In the genomic region with DNA sequence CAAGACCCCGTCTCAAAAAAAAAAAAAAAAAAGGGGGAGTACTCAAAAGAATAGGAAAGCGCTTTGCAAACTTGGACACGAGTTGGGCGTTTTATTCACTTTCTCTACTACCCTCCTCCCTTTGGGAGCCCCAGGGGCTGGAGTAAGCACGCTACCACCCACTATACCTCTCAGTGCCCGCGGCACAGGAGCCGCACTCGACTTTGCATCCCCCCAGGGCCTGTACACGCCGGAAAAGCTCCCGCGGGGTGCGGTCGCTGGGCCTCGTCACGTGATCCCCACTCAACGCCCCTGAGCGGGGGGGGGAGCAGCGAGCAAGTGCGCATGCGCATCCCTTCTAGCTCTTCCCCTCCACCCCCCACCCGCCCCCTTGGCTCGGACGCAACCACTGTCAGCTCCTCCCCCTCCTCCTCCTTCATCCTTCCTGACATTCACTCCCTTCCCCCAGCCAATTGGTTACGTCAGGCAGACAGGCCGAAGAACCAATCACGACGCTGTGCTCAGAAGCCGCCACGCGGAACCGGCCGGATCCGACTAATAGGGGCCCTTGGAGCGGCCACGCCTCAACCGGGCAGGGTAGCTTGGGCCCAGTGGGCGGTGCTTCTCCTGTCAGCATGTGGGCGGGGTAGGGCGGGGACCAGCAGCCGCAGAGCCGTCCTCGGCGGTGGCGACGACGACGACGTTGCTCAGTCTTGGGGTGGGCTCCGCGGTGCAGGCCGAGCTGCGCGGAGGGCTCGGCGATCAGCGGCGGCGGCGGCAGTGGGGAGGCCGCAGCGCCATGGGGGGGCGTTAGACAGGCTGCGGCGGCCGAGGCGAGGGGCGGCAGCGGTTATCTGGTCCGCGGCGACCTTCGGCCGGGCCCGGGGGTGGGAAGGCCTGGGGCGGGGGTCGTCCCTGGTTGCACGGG, we compare ENCODE assay signal across 1 cellular context.
TF ChIP-seq lines count a peak whose summit lies in the region.

A gene with protein sequence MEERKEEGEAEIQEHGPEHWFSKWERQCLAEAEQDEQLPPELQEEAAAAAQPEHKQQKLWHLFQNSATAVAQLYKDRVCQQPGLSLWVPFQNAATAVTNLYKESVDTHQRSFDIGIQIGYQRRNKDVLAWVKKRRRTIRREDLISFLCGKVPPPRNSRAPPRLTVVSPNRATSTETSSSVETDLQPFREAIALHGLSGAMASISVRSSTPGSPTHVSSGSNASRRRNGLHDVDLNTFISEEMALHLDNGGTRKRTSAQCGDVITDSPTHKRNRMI (plus strand): TSS at position 685 of the 907 bp plus-strand sequence. CDS start 401 bp downstream, outside the sequence.

TF ChIP-seq in GM12878, 131 proteins besides CTCF, POLR2A, EP300 and RAD21 (continued from another document and continues in another):
- TF ChIP-seq, protein P1, sequence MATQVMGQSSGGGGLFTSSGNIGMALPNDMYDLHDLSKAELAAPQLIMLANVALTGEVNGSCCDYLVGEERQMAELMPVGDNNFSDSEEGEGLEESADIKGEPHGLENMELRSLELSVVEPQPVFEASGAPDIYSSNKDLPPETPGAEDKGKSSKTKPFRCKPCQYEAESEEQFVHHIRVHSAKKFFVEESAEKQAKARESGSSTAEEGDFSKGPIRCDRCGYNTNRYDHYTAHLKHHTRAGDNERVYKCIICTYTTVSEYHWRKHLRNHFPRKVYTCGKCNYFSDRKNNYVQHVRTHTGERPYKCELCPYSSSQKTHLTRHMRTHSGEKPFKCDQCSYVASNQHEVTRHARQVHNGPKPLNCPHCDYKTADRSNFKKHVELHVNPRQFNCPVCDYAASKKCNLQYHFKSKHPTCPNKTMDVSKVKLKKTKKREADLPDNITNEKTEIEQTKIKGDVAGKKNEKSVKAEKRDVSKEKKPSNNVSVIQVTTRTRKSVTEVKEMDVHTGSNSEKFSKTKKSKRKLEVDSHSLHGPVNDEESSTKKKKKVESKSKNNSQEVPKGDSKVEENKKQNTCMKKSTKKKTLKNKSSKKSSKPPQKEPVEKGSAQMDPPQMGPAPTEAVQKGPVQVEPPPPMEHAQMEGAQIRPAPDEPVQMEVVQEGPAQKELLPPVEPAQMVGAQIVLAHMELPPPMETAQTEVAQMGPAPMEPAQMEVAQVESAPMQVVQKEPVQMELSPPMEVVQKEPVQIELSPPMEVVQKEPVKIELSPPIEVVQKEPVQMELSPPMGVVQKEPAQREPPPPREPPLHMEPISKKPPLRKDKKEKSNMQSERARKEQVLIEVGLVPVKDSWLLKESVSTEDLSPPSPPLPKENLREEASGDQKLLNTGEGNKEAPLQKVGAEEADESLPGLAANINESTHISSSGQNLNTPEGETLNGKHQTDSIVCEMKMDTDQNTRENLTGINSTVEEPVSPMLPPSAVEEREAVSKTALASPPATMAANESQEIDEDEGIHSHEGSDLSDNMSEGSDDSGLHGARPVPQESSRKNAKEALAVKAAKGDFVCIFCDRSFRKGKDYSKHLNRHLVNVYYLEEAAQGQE (IDR thresholded peaks at IDR 0.05; ENCODE audit: low read depth, low read length): 0 out of 2 replicates have a peak, but pooled peaks have one; percentile 43
- TF ChIP-seq CBFB (IDR thresholded peaks at IDR 0.05; ENCODE audit: low read depth): peak; percentile 79
- peak; percentile 89 to 94 for TF ChIP-seq BHLHE40 (IDR thresholded peaks at IDR 0.05; ENCODE audit: borderline replicate concordance in 1 of 2, low read depth in 2 of 2, low read length in 1 of 2)
- TF ChIP-seq KAT2A (conservative IDR thresholded peaks at IDR 0.05; ENCODE audit: control insufficient read depth, low read depth, low read length): no peak
- no peak for TF ChIP-seq NR2F1 (conservative IDR thresholded peaks at IDR 0.05)
- TF ChIP-seq, protein P2, sequence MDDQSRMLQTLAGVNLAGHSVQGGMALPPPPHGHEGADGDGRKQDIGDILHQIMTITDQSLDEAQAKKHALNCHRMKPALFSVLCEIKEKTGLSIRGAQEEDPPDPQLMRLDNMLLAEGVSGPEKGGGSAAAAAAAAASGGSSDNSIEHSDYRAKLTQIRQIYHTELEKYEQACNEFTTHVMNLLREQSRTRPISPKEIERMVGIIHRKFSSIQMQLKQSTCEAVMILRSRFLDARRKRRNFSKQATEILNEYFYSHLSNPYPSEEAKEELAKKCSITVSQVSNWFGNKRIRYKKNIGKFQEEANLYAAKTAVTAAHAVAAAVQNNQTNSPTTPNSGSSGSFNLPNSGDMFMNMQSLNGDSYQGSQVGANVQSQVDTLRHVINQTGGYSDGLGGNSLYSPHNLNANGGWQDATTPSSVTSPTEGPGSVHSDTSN (IDR thresholded peaks at IDR 0.05; ENCODE audit: insufficient replicate concordance, low read depth, low read length): peak; percentile 98
- no peak for TF ChIP-seq NFXL1 (IDR thresholded peaks at IDR 0.05; ENCODE audit: borderline replicate concordance)
- no peak; the same call in 1 of the 2 replicates for TF ChIP-seq MAX (IDR thresholded peaks at IDR 0.05; ENCODE audit: low read depth, low read length)
- peak; percentile 81 for TF ChIP-seq RUNX3 (IDR thresholded peaks at IDR 0.05; ENCODE audit: low read length)
- TF ChIP-seq SREBF2 (IDR thresholded peaks at IDR 0.05; ENCODE audit: low read length): no peak
- no peak for TF ChIP-seq BMI1 (IDR thresholded peaks at IDR 0.05; ENCODE audit: borderline replicate concordance)
- no peak for TF ChIP-seq RCOR1 (conservative IDR thresholded peaks at IDR 0.05; ENCODE audit: low read depth, low read length)
- peak; percentile 95 for TF ChIP-seq SP1 (IDR thresholded peaks at IDR 0.05; ENCODE audit: low read depth, low read length)
- TF ChIP-seq SUZ12 (IDR thresholded peaks at IDR 0.05; ENCODE audit: unreplicated experiment): no peak
- no peak for TF ChIP-seq WRNIP1 (IDR thresholded peaks at IDR 0.05; ENCODE audit: borderline replicate concordance, low read depth, low read length)
- no peak for TF ChIP-seq SPI1 (IDR thresholded peaks at IDR 0.05; ENCODE audit: borderline replicate concordance, insufficient read depth, low read depth, low read length)
- peak; percentile 81; the same call in 1 of the 2 replicates for TF ChIP-seq ELK1 (IDR thresholded peaks at IDR 0.05; ENCODE audit: low read depth, low read length)
- peak; percentile 98 for TF ChIP-seq TAF1 (IDR thresholded peaks at IDR 0.05; ENCODE audit: borderline replicate concordance, low read depth, low read length)
- TF ChIP-seq SMARCA5 (IDR thresholded peaks at IDR 0.05): peak; percentile 27; the same call in 1 of the 2 replicates
- TF ChIP-seq ZNF24 (IDR thresholded peaks at IDR 0.05): no peak
- TF ChIP-seq, protein P3, sequence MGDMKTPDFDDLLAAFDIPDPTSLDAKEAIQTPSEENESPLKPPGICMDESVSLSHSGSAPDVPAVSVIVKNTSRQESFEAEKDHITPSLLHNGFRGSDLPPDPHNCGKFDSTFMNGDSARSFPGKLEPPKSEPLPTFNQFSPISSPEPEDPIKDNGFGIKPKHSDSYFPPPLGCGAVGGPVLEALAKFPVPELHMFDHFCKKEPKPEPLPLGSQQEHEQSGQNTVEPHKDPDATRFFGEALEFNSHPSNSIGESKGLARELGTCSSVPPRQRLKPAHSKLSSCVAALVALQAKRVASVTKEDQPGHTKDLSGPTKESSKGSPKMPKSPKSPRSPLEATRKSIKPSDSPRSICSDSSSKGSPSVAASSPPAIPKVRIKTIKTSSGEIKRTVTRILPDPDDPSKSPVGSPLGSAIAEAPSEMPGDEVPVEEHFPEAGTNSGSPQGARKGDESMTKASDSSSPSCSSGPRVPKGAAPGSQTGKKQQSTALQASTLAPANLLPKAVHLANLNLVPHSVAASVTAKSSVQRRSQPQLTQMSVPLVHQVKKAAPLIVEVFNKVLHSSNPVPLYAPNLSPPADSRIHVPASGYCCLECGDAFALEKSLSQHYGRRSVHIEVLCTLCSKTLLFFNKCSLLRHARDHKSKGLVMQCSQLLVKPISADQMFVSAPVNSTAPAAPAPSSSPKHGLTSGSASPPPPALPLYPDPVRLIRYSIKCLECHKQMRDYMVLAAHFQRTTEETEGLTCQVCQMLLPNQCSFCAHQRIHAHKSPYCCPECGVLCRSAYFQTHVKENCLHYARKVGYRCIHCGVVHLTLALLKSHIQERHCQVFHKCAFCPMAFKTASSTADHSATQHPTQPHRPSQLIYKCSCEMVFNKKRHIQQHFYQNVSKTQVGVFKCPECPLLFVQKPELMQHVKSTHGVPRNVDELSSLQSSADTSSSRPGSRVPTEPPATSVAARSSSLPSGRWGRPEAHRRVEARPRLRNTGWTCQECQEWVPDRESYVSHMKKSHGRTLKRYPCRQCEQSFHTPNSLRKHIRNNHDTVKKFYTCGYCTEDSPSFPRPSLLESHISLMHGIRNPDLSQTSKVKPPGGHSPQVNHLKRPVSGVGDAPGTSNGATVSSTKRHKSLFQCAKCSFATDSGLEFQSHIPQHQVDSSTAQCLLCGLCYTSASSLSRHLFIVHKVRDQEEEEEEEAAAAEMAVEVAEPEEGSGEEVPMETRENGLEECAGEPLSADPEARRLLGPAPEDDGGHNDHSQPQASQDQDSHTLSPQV (IDR thresholded peaks at IDR 0.05): no peak
- no peak for TF ChIP-seq NFIC (IDR thresholded peaks at IDR 0.05; ENCODE audit: low read depth, low read length)
- no peak for TF ChIP-seq NR2C1 (IDR thresholded peaks at IDR 0.05)
- TF ChIP-seq BACH1 (IDR thresholded peaks at IDR 0.05; ENCODE audit: borderline replicate concordance): peak; percentile 89
- TF ChIP-seq CREB1 (IDR thresholded peaks at IDR 0.05; ENCODE audit: low read depth): peak; percentile 92
- no peak for TF ChIP-seq ASH2L (IDR thresholded peaks at IDR 0.05; ENCODE audit: borderline replicate concordance, low read depth)
- TF ChIP-seq TCF3 (IDR thresholded peaks at IDR 0.05; ENCODE audit: borderline replicate concordance, insufficient read depth, low read depth, low read length): peak; percentile 90
- no peak for TF ChIP-seq ZNF217 (IDR thresholded peaks at IDR 0.05)
- TF ChIP-seq POLR2AphosphoS5 (IDR thresholded peaks at IDR 0.05; ENCODE audit: low read length): peak; percentile 95
- TF ChIP-seq CEBPB (IDR thresholded peaks at IDR 0.05; ENCODE audit: borderline replicate concordance in 1 of 2, low read depth in 2 of 2, low read length in 2 of 2): no peak
- peak; percentile 38 for TF ChIP-seq MTA2 (IDR thresholded peaks at IDR 0.05; ENCODE audit: low read depth)
- TF ChIP-seq IRF4 (IDR thresholded peaks at IDR 0.05; ENCODE audit: low read depth, low read length): no peak
- no peak for TF ChIP-seq GABPA (IDR thresholded peaks at IDR 0.05; ENCODE audit: low read depth)
- TF ChIP-seq ZNF384 (IDR thresholded peaks at IDR 0.05; ENCODE audit: borderline replicate concordance, low read depth, low read length): no peak
- TF ChIP-seq, protein P4, sequence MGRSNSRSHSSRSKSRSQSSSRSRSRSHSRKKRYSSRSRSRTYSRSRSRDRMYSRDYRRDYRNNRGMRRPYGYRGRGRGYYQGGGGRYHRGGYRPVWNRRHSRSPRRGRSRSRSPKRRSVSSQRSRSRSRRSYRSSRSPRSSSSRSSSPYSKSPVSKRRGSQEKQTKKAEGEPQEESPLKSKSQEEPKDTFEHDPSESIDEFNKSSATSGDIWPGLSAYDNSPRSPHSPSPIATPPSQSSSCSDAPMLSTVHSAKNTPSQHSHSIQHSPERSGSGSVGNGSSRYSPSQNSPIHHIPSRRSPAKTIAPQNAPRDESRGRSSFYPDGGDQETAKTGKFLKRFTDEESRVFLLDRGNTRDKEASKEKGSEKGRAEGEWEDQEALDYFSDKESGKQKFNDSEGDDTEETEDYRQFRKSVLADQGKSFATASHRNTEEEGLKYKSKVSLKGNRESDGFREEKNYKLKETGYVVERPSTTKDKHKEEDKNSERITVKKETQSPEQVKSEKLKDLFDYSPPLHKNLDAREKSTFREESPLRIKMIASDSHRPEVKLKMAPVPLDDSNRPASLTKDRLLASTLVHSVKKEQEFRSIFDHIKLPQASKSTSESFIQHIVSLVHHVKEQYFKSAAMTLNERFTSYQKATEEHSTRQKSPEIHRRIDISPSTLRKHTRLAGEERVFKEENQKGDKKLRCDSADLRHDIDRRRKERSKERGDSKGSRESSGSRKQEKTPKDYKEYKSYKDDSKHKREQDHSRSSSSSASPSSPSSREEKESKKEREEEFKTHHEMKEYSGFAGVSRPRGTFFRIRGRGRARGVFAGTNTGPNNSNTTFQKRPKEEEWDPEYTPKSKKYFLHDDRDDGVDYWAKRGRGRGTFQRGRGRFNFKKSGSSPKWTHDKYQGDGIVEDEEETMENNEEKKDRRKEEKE (IDR thresholded peaks at IDR 0.05): no peak
- TF ChIP-seq FOS (IDR thresholded peaks at IDR 0.05; ENCODE audit: borderline replicate concordance, extremely low read depth, insufficient read length): peak; percentile 63
- TF ChIP-seq, protein P5, sequence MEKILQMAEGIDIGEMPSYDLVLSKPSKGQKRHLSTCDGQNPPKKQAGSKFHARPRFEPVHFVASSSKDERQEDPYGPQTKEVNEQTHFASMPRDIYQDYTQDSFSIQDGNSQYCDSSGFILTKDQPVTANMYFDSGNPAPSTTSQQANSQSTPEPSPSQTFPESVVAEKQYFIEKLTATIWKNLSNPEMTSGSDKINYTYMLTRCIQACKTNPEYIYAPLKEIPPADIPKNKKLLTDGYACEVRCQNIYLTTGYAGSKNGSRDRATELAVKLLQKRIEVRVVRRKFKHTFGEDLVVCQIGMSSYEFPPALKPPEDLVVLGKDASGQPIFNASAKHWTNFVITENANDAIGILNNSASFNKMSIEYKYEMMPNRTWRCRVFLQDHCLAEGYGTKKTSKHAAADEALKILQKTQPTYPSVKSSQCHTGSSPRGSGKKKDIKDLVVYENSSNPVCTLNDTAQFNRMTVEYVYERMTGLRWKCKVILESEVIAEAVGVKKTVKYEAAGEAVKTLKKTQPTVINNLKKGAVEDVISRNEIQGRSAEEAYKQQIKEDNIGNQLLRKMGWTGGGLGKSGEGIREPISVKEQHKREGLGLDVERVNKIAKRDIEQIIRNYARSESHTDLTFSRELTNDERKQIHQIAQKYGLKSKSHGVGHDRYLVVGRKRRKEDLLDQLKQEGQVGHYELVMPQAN (conservative IDR thresholded peaks at IDR 0.05): no peak; the same call in 1 of the 2 replicates
- TF ChIP-seq ZNF622 (IDR thresholded peaks at IDR 0.05): no peak
- no peak for TF ChIP-seq EZH2 (IDR thresholded peaks at IDR 0.05; ENCODE audit: borderline replicate concordance, control insufficient read depth, low read depth, low read length)
- no peak for TF ChIP-seq SMC3 (IDR thresholded peaks at IDR 0.05; ENCODE audit: borderline replicate concordance, low read length)
- peak; percentile 87; the same call in 1 of the 2 replicates for TF ChIP-seq PML (IDR thresholded peaks at IDR 0.05; ENCODE audit: low read length)
- TF ChIP-seq CBX5 (IDR thresholded peaks at IDR 0.05; ENCODE audit: low read depth): no peak
- TF ChIP-seq NFYA (IDR thresholded peaks at IDR 0.05; ENCODE audit: borderline replicate concordance, low read depth, low read length): peak; percentile 46; the same call in 1 of the 2 replicates
- no peak for TF ChIP-seq SIX5 (IDR thresholded peaks at IDR 0.05; ENCODE audit: low read depth, low read length, severe bottlenecking)
